20 cellular contexts compared by ENCODE assay signal in the genomic region with DNA sequence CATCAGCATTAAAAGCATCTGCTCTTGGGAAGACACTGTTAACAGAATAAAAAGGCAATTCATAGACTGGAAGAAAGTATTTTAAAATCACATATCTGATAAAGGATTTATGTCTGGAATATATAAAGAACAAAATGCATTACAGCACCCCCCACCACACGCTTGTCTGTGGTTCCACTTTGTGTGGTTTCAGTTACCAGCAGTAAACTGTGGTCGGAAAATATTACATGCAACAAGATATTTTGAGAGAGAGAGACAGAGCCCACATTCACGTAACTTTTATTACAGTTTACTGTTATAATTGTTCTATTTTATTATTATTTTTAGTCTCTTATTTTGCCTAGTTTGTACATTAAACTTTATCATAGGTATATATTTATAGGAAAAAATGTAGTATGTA. TPM values are rescaled to one million over a fixed set of nuclear protein-coding genes. Genes with fewer than 3 reads are reported as not detected.
DNase-seq lines count a peak whose midpoint lies in the region; ATAC-seq and TF ChIP-seq lines count a peak whose summit lies in the region.
"Had no signal": no experiment of that assay in that cellular context is flagged by ENCODE, and none has a peak within 500 bp of the region (broad histone marks: within the 10 kb centered on the region; RNA-seq: fewer than 3 reads in every experiment).

No MANE protein-coding gene starts in this region.

- H3K27me3 Mint-ChIP-seq in immature natural killer cell (ENCODE audit: low read depth in 3 of 3): peaks cover 6 to 12% (median 8%) of the 10 kb centered on the region in 3 donors

- TF ChIP-seq CTCF in GM13976 (IDR thresholded peaks at IDR 0.05; ENCODE audit: borderline replicate concordance, control extremely low read depth, extremely low read depth, insufficient read depth, missing control alignments): no peak
- no peak for TF ChIP-seq CTCF in OCI-LY7 (conservative IDR thresholded peaks at IDR 0.05; ENCODE audit: low read length)
- no peak for TF ChIP-seq CTCF in lower leg skin (IDR thresholded peaks at IDR 0.05)

- H3K9me3 Mint-ChIP-seq in immature natural killer cell: no peaks in the 10 kb centered on the region
- H3K9me3 Mint-ChIP-seq: nephron had no signal

- no peak overlapping the region; a peak in 1 of 20 replicates for H3K4me3 ChIP-seq in BLaER1 treated with 17β-estradiol and CSF1 and Interleukin-3, amounts not matched to agents 10 nM and 100 nM
- H3K4me3 ChIP-seq in OCI-LY7 (ENCODE audit: low read depth, low read length, poor library complexity, severe bottlenecking): no peak overlapping the region
- H3K4me3 ChIP-seq in lower leg skin (ENCODE audit: low read depth, poor library complexity, severe bottlenecking): no peak overlapping the region
- H3K4me3 ChIP-seq: adrenal gland, coronary artery, K562, right lobe of liver, upper lobe of left lung had no signal

- CTCF ChIA-PET in OCI-LY7 (lab: Charles Lee; ENCODE audit: unreplicated experiment): no interaction called here

- H3K9ac ChIP-seq in BLaER1 treated with 17β-estradiol and CSF1 and Interleukin-3, amounts not matched to agents 10 nM and 100 nM: no peak overlapping the region
- H3K9ac ChIP-seq: parathyroid adenoma had no signal

- H3K27me3 ChIP-seq in BLaER1 treated with 17β-estradiol and CSF1 and Interleukin-3, amounts not matched to agents 10 nM and 100 nM: no peaks in the 10 kb centered on the region
- H3K27me3 ChIP-seq: right lobe of liver had no signal

- no peak overlapping the region for H2AFZ ChIP-seq in OCI-LY7 (ENCODE audit: low read length)
- H2AFZ ChIP-seq: parathyroid adenoma had no signal

- ATAC-seq in HG02973 (IDR thresholded peaks at IDR 0.05; ENCODE audit: unreplicated experiment): no peak
- ATAC-seq: K562, left lobe of liver, right lobe of liver, Right ventricle myocardium inferior had no signal

- WGBS in lower leg skin, 2 donors: 49 to 58% methylated on average over 3 of the region's 3 CpGs

- peaks cover 81 to 99% (median 94%) of the 10 kb centered on the region in 11 experiments for H3K9me3 ChIP-seq in BLaER1 treated with 17β-estradiol and CSF1 and Interleukin-3, amounts not matched to agents 10 nM and 100 nM (replicated peaks in 1 of 11)
- no peaks in the 10 kb centered on the region for H3K9me3 ChIP-seq in OCI-LY7 (ENCODE audit: low read length)
- H3K9me3 ChIP-seq: adrenal gland, right lobe of liver, upper lobe of left lung had no signal

- H3K4me2 ChIP-seq in BLaER1 treated with 17β-estradiol and CSF1 and Interleukin-3, amounts not matched to agents 10 nM and 100 nM: peak overlapping the region; percentile 11 to 78 (median 53); a peak in 18 of 22 replicates
- H3K4me2 ChIP-seq in OCI-LY7 (ENCODE audit: low read length): no peak overlapping the region

- H3K36me3 Mint-ChIP-seq in immature natural killer cell: no peaks in the 10 kb centered on the region

- H3K79me2 ChIP-seq in OCI-LY7 (ENCODE audit: insufficient read depth, low read depth, low read length): no peaks in the 10 kb centered on the region
- H3K79me2 ChIP-seq: parathyroid adenoma had no signal

- TF ChIP-seq POLR2A in lower leg skin (IDR thresholded peaks at IDR 0.05): no peak

- H3K27ac Mint-ChIP-seq in immature natural killer cell: peak overlapping the region in 1 of 6 donors; percentile 61
- H3K27ac Mint-ChIP-seq: nephron had no signal

- in situ Hi-C loops in GM13976 (cut with MboI; ENCODE audit: low sequenced_read_pairs, unreplicated experiment): no loop called here

- peaks cover 12 to 18% of the 10 kb centered on the region in 2 donors for H3K4me1 Mint-ChIP-seq in immature natural killer cell

- H3K4me3 Mint-ChIP-seq in immature natural killer cell: peak overlapping the region in 4 of 5 donors; percentile 18 to 71 (median 30)
- H3K4me3 Mint-ChIP-seq: nephron had no signal

- H3K9me2 ChIP-seq in OCI-LY7 (ENCODE audit: insufficient read depth, low read length): no peaks in the 10 kb centered on the region

- 0 out of 22 replicates have a peak, but pooled peaks cover 0 to 4% (median 0%) of the 10 kb centered on the region in 11 experiments for H3K36me3 ChIP-seq in BLaER1 treated with 17β-estradiol and CSF1 and Interleukin-3, amounts not matched to agents 10 nM and 100 nM
- H3K36me3 ChIP-seq in OCI-LY7 (ENCODE audit: insufficient read depth, low read length): no peaks in the 10 kb centered on the region
- H3K36me3 ChIP-seq: adrenal gland, right lobe of liver, upper lobe of left lung had no signal

- H3K27ac ChIP-seq in BLaER1 treated with 17β-estradiol and CSF1 and Interleukin-3, amounts not matched to agents 10 nM and 100 nM: no peak overlapping the region
- H3K27ac ChIP-seq in OCI-LY7 (ENCODE audit: low read depth, low read length, poor library complexity, severe bottlenecking): no peak overlapping the region
- H3K27ac ChIP-seq: adrenal gland, coronary artery, parathyroid adenoma, right lobe of liver, upper lobe of left lung had no signal

- POLR2A ChIA-PET in OCI-LY7 (lab: Charles Lee): no interaction called here

- DNase-seq in GM13976 (ENCODE audit: low spot score) (peak; percentile 51), OCI-LY7 (ENCODE audit: low spot score) (peak; percentile 8), immature natural killer cell (peak; percentile 32 to 46 (median 43)), NCI-H146 treated with DMSO at 0.1 percent for 48 hours (lab: John Stamatoyannopoulos, UW; ENCODE audit: unreplicated experiment) (no peak), lower leg skin (ENCODE audit: low spot score in 2 of 2) (no peak)
- DNase-seq: NCI-H1092; NCI-H2029; NCI-H446; NK-92 treated with Interleukin-12 subunit alpha and Interleukin-12 subunit beta, amount 100 ng/mL, for 24 hours; right lobe of liver had no signal

- no peaks in the 10 kb centered on the region for H4K20me1 ChIP-seq in BLaER1 treated with 17β-estradiol and CSF1 and Interleukin-3, amounts not matched to agents 10 nM and 100 nM
- H4K20me1 ChIP-seq in OCI-LY7 (ENCODE audit: insufficient read depth, low read length): no peaks in the 10 kb centered on the region

- intact Hi-C loops in OCI-LY7 (cut with micrococcal nuclease; ENCODE audit: unreplicated experiment) (no loop called here), lower leg skin (cut with DNase I; ENCODE audit: low total_unique reads) (no loop called here)

- peaks cover 4 to 52% (median 28%) of the 10 kb centered on the region in 10 experiments; a peak in 17 of 20 replicates for H3K4me1 ChIP-seq in BLaER1 treated with 17β-estradiol and CSF1 and Interleukin-3, amounts not matched to agents 10 nM and 100 nM
- H3K4me1 ChIP-seq in OCI-LY7 (ENCODE audit: insufficient read depth, low read length, poor library complexity, severe bottlenecking): no peaks in the 10 kb centered on the region
- H3K4me1 ChIP-seq: adrenal gland, parathyroid adenoma, right lobe of liver, upper lobe of left lung had no signal

- BruUV-seq in OCI-LY7 (replicated peaks; lab: Mats Ljungman, UMichigan): no TSS peak

RNA-seq across cellular contexts. Expression of a gene that starts 21.2 kb away (rescaled TPM):
- not detected in 2 replicates for total RNA-seq in OCI-LY7 (2014; rRNA removed; shearing (Covaris generic))
- total RNA-seq in OCI-LY7 (2022): not detected in 2 replicates
- polyA plus RNA-seq in immature natural killer cell: 10 to 100 TPM; 18.9 to 35.8 (median 28.6) TPM
- 1 to 10 TPM in 1 of 4 donors, under 1 TPM in 1, not detected in 2; 0.59 to 1.5 TPM for total RNA-seq in lower leg skin
- total RNA-seq: K562 had no signal

RNA-seq across cellular contexts. Expression of a gene that starts 28.0 kb away (rescaled TPM):
- not detected in 2 replicates for total RNA-seq in OCI-LY7 (2014; rRNA removed; shearing (Covaris generic))
- total RNA-seq in OCI-LY7 (2022) (not detected in 2 replicates), lower leg skin (1 to 10 TPM in 3 of 4 donors, under 1 TPM in 1; 0.17 to 3.6 (median 2.1) TPM)
- not detected for polyA plus RNA-seq in immature natural killer cell
- total RNA-seq: K562, left lobe of liver, right lobe of liver, Right ventricle myocardium inferior, upper lobe of left lung had no signal
- polyA plus RNA-seq: K562 had no signal

Comparison
In these comparisons a context has a peak if more than half of its experiments do, and no peak if none do; other contexts are left out.
1. DNase-seq: peak in GM13976 (single experiment), OCI-LY7 (single experiment) and immature natural killer cell (3 of 3); none in NCI-H146 treated with DMSO at 0.1 percent for 48 hours (single experiment) and lower leg skin (0 of 2).